In genomic region chr5:65022932-65023331, GRCh38 we compare ENCODE assay signal across 25 cellular contexts.
"Had no signal": no experiment of that assay in that cellular context is flagged by ENCODE, and none has a peak within 500 bp of the region (broad histone marks: within the 10 kb centered on the region; RNA-seq: fewer than 3 reads in every experiment).

No MANE protein-coding gene starts in this region.

- H3K27me3 ChIP-seq: dorsolateral prefrontal cortex, esophagus muscularis mucosa, gastroesophageal sphincter, heart left ventricle, hepatocyte, left lung had no signal

- H3K36me3 ChIP-seq: esophagus muscularis mucosa, gastroesophageal sphincter, heart left ventricle, left lung, lower lobe of right lung had no signal

- FAIRE-seq: colon, endothelial cell of umbilical vein, kidney had no signal

- H2AFZ ChIP-seq: hepatocyte had no signal

- H3K4me3 ChIP-seq: coronary artery, dorsolateral prefrontal cortex, esophagus muscularis mucosa, gastroesophageal sphincter, heart left ventricle, hepatocyte, left lung, lower lobe of right lung, mucosa of descending colon had no signal

- ATAC-seq: gastroesophageal sphincter; heart left ventricle; left lung; left ventricle myocardium superior; lower lobe of right lung; mucosa of descending colon; naive thymus-derived CD8-positive, alpha-beta T cell had no signal

- DNase-seq: dermis blood vessel endothelial cell; dorsolateral prefrontal cortex; effector CD4-positive, alpha-beta T cell; effector memory CD4-positive, alpha-beta T cell; foreskin fibroblast; foreskin melanocyte; heart left ventricle; hypothalamus; immature natural killer cell; islet precursor cell; kidney; kidney glomerular epithelial cell; left lung; left ventricle myocardium superior; lower lobe of right lung; mesenchymal stem cell; mucosa of descending colon; naive B cell; naive thymus-derived CD8-positive, alpha-beta T cell had no signal

- H3K4me1 ChIP-seq: left lung, lower lobe of right lung had no signal

- H3K27ac ChIP-seq: coronary artery, dorsolateral prefrontal cortex, esophagus muscularis mucosa, gastroesophageal sphincter, hepatocyte, left lung, lower lobe of right lung had no signal

- H3K79me2 ChIP-seq: hepatocyte had no signal

- H3K4me2 ChIP-seq: hepatocyte had no signal

- H3K9me3 ChIP-seq: esophagus muscularis mucosa, gastroesophageal sphincter, heart left ventricle, left lung, lower lobe of right lung, mucosa of descending colon had no signal
